Comparison of ENCODE assay signal across 1 cellular context in the genomic region with DNA sequence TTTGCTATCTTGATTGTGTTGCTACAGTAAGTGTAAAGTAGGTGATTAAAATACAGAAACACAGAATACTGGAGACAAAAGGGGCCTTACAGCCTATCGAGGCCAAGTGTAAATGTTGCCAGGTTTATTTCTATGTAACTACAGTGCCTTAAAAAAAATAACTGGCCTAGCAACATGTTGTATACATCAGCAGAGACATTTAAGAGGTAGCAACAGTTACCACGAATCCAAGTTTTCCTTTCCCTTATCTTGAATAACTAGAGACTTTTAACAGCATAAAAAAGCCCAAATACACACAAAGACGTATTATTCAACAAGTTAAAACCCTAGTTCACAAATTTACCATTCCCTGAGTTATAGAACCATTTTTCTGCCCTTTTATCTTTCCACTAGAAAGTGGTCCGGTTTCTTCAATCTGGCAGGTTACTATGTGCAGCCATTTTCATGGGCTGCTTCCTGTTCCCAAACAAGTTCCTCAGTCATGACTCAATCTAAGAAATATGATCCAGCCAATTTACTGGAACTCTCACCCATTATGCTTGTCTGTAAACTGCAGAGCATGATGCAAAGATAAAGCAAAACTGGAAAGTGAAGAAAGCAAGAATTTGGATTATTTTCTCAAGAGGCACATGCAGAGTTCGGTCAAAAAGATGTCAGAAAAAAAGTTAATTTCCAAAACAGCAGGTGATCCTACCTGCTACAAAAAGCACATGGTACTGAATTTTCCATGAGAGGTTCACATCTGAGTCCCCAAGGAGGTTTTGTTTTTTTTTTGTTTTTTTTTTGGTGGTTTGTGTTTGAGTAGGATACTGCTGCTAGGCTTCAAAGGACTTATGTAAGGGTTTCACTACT.
TF ChIP-seq lines count a peak whose summit lies in the region.

No MANE protein-coding gene starts in this region.

TF ChIP-seq in HCT116, 20 proteins besides CTCF, POLR2A, EP300 and RAD21 (continued from another document):
- TF ChIP-seq, protein P1, sequence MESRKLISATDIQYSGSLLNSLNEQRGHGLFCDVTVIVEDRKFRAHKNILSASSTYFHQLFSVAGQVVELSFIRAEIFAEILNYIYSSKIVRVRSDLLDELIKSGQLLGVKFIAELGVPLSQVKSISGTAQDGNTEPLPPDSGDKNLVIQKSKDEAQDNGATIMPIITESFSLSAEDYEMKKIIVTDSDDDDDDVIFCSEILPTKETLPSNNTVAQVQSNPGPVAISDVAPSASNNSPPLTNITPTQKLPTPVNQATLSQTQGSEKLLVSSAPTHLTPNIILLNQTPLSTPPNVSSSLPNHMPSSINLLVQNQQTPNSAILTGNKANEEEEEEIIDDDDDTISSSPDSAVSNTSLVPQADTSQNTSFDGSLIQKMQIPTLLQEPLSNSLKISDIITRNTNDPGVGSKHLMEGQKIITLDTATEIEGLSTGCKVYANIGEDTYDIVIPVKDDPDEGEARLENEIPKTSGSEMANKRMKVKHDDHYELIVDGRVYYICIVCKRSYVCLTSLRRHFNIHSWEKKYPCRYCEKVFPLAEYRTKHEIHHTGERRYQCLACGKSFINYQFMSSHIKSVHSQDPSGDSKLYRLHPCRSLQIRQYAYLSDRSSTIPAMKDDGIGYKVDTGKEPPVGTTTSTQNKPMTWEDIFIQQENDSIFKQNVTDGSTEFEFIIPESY (IDR thresholded peaks at IDR 0.05; ENCODE audit: extremely low read depth, insufficient replicate concordance, low read length): no peak
- TF ChIP-seq ELF1 (IDR thresholded peaks at IDR 0.05; ENCODE audit: borderline replicate concordance, low read depth) (no peak; the same call in 1 of the 2 replicates), ZFX (IDR thresholded peaks at IDR 0.05) (no peak)
